21 cellular contexts compared by ENCODE assay signal in the genomic region with DNA sequence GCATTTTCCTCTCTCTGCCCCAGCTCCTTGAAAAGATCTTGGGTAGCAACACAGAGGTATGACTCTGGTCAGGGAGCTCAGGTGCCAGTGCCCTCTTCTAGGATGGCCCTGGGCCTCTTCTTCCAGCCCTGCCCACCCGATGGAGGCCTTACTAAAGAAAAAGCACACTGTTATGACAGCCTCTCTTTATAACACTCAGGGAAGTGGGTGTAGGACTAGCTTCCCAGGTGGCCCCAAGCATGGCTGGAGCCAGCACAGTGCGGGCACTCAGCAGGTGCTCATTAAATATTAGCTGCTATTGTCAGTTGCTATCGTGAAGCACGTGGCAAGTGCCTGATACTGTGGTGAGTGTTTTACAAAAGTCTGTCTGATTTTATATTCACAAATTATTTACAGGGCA.
"Had no signal": no experiment of that assay in that cellular context is flagged by ENCODE, and none has a peak within 500 bp of the region (broad histone marks: within the 10 kb centered on the region; RNA-seq: fewer than 3 reads in every experiment).

No MANE protein-coding gene starts in this region.

- DNase-seq: activated CD4-positive, alpha-beta T cell treated with anti-CD3 and anti-CD28 coated beads, Interleukin-2, amount 50 U/mL, for 1 hour; activated naive CD4-positive, alpha-beta T cell treated with anti-CD3 and anti-CD28 coated beads for 36 hours; activated T-cell treated with anti-CD3 and anti-CD28 coated beads, Interleukin-2, amount 50 U/mL, for 1 hour; amniotic stem cell; cerebellar nuclear complex; cortex of kidney; left colon; spleen; stimulated activated CD4-positive, alpha-beta T cell treated with anti-CD3 and anti-CD28 coated beads, Interleukin-4, amount 100 ng/mL, for 24 hours; stimulated activated naive CD8-positive, alpha-beta T cell treated with anti-CD3 and anti-CD28 coated beads, Interleukin-15, Interleukin-2, amounts not matched to agents 100 U/mL and 50 U/mL, for 24 hours; T-cell had no signal

- H3K36me3 Mint-ChIP-seq: activated naive CD8-positive, alpha-beta T cell treated with anti-CD3 and anti-CD28 coated beads, Interleukin-2, amount 10 ng/mL, durations not matched to agents 7 days and 5 days; T-cell had no signal

- H3K9me3 Mint-ChIP-seq: activated naive CD4-positive, alpha-beta T cell treated with anti-CD3 and anti-CD28 coated beads for 36 hours; activated naive CD8-positive, alpha-beta T cell treated with anti-CD3 and anti-CD28 coated beads, Interleukin-2, amount 10 ng/mL, durations not matched to agents 7 days and 5 days; activated T-helper 17 cell treated with anti-CD3 and anti-CD28 coated beads, Interleukin-2, amount 50 U/mL, for 72 hours; T-cell; T-helper 2 cell treated with Interferon-gamma antibody and Interleukin-4, amounts not matched to agents 5 μg/mL and 100 μg/mL, for 36 hours had no signal

- H3K9me3 ChIP-seq: gastroesophageal sphincter had no signal

- H3K4me1 ChIP-seq: gastroesophageal sphincter, heart left ventricle had no signal

- H3K4me1 Mint-ChIP-seq: activated T-helper 17 cell treated with anti-CD3 and anti-CD28 coated beads, Interleukin-2, amount 50 U/mL, for 72 hours; memory B cell; nephron had no signal

- H3K4me3 ChIP-seq: gastroesophageal sphincter, heart left ventricle, spleen had no signal

- ATAC-seq: activated CD4-positive, CD25-positive, alpha-beta regulatory T cell treated with anti-CD3 and anti-CD28 coated beads, Interleukin-2, amount 50 U/mL, for 24 hours; activated T-helper 17 cell treated with anti-CD3 and anti-CD28 coated beads, Interleukin-2, amount 50 U/mL, for 72 hours; gastroesophageal sphincter; heart left ventricle; left colon; stimulated activated naive CD8-positive, alpha-beta T cell treated with anti-CD3 and anti-CD28 coated beads, Interleukin-15, Interleukin-2, amounts not matched to agents 100 U/mL and 50 U/mL, for 24 hours; T-cell had no signal

- H3K4me3 Mint-ChIP-seq: activated naive CD4-positive, alpha-beta T cell treated with anti-CD3 and anti-CD28 coated beads for 36 hours; activated naive CD8-positive, alpha-beta T cell treated with anti-CD3 and anti-CD28 coated beads, Interleukin-2, amount 10 ng/mL, durations not matched to agents 7 days and 5 days; activated T-helper 17 cell treated with anti-CD3 and anti-CD28 coated beads, Interleukin-2, amount 50 U/mL, for 72 hours; memory B cell; nephron; T-cell; T-helper 2 cell treated with Interferon-gamma antibody and Interleukin-4, amounts not matched to agents 5 μg/mL and 100 μg/mL, for 36 hours had no signal

- H3K27ac ChIP-seq: epithelial cell of prostate, gastroesophageal sphincter, heart left ventricle, spleen, VCaP had no signal

- H3K36me3 ChIP-seq: gastroesophageal sphincter, heart left ventricle, spleen had no signal

- H3K27ac Mint-ChIP-seq: activated naive CD4-positive, alpha-beta T cell treated with anti-CD3 and anti-CD28 coated beads for 36 hours; activated naive CD8-positive, alpha-beta T cell treated with anti-CD3 and anti-CD28 coated beads, Interleukin-2, amount 10 ng/mL, durations not matched to agents 7 days and 5 days; activated T-helper 17 cell treated with anti-CD3 and anti-CD28 coated beads, Interleukin-2, amount 50 U/mL, for 72 hours; memory B cell; nephron; T-cell; T-helper 2 cell treated with Interferon-gamma antibody and Interleukin-4, amounts not matched to agents 5 μg/mL and 100 μg/mL, for 36 hours had no signal
